8 cellular contexts compared by ENCODE assay signal in genomic region chr15:74843891-74844299, GRCh38. TPM values are rescaled to one million over a fixed set of nuclear protein-coding genes. Genes with fewer than 3 reads are reported as not detected.
DNase-seq lines count a peak whose midpoint lies in the region; ATAC-seq and TF ChIP-seq lines count a peak whose summit lies in the region.

No MANE protein-coding gene starts in this region.

- H3K36me3 Mint-ChIP-seq in activated T-cell treated with anti-CD3 and anti-CD28 coated beads, Interleukin-2, amount 50 U/mL, for 24 hours (ENCODE audit: low read depth), result peaks cover 79% of the 10 kb centered on the region
- H3K36me3 Mint-ChIP-seq in activated B cell treated with CpG ODN at 0.5 μM for 24 hours (ENCODE audit: low read depth), result peaks cover 44% of the 10 kb centered on the region

- peaks cover 52% of the 10 kb centered on the region for H3K4me1 Mint-ChIP-seq in activated T-cell treated with anti-CD3 and anti-CD28 coated beads, Interleukin-2, amount 50 U/mL, for 24 hours (ENCODE audit: low read depth)
- peaks cover 48% of the 10 kb centered on the region for H3K4me1 Mint-ChIP-seq in activated B cell treated with CpG ODN at 0.5 μM for 24 hours

- POLR2A ChIA-PET in activated B cell treated with CpG ODN at 0.5 μM for 24 hours (lab: Charles Lee), result interaction anchor here (1.0 to 6.3 kb wide), 9 partner anchors 10 to 67 kb away, joined by 3 to 42 read pairs (median 5); partner anchors contain the start of genes CSK and FAM219B

- TF ChIP-seq CTCF in activated B cell treated with CpG ODN at 0.5 μM for 24 hours (IDR thresholded peaks at IDR 0.05) (no peak), liver (IDR thresholded peaks at IDR 0.05; ENCODE audit: low read depth, low read length, missing input control) (no peak), testis (IDR thresholded peaks at IDR 0.05) (no peak)

- H3K36me3 ChIP-seq in liver (ENCODE audit: control insufficient read depth in 4 of 4, insufficient read depth in 3 of 4, low read depth in 1 of 4, low read length in 3 of 4), result peaks cover 3 to 23% (median 10%) of the 10 kb centered on the region in 4 donors
- no peaks in the 10 kb centered on the region for H3K36me3 ChIP-seq in testis (ENCODE audit: low read depth, missing control alignments)

- peak; percentile 56 for DNase-seq in activated T-cell treated with anti-CD3 and anti-CD28 coated beads, Interleukin-2, amount 50 U/mL, for 24 hours
- no peak for DNase-seq in activated T-cell treated with anti-CD3 and anti-CD28 coated beads, Interleukin-2, amount 50 U/mL, for 1 hour
- DNase-seq in activated B cell treated with CpG ODN at 0.5 μM for 24 hours, result no peak
- no peak for DNase-seq in testis
- no peak for DNase-seq in effector CD4-positive, alpha-beta T cell

- peak overlapping the region; percentile 91 for H3K27ac Mint-ChIP-seq in activated T-cell treated with anti-CD3 and anti-CD28 coated beads, Interleukin-2, amount 50 U/mL, for 24 hours
- H3K27ac Mint-ChIP-seq in activated B cell treated with CpG ODN at 0.5 μM for 24 hours, result peak overlapping the region; percentile 77

- no peak for TF ChIP-seq RAD21 in liver (IDR thresholded peaks at IDR 0.05)

- ATAC-seq in activated B cell treated with CpG ODN at 0.5 μM for 24 hours (ENCODE audit: low read depth) (no peak), HG02610 (IDR thresholded peaks at IDR 0.05; ENCODE audit: unreplicated experiment) (no peak), GM21390 (IDR thresholded peaks at IDR 0.05; ENCODE audit: unreplicated experiment) (no peak)

- H3K27ac ChIP-seq in liver (ENCODE audit: low read depth in 1 of 2, low read length in 2 of 2) (peak overlapping the region; percentile 66 to 78), testis (peak overlapping the region; percentile 89)

- CTCF ChIA-PET in activated B cell treated with CpG ODN at 0.5 μM for 24 hours (lab: Charles Lee), result interaction anchor here (1.2 to 2.5 kb wide), 3 partner anchors 26 to 73 kb away, joined by 4 to 8 read pairs (median 5); partner anchors contain the start of gene FAM219B

- no peak for TF ChIP-seq POLR2A in testis (IDR thresholded peaks at IDR 0.05)

- no peaks in the 10 kb centered on the region for H3K9me3 ChIP-seq in liver (ENCODE audit: control insufficient read depth in 4 of 4, low read length in 3 of 4)
- no peaks in the 10 kb centered on the region for H3K9me3 ChIP-seq in testis

- no peak overlapping the region for H3K9ac ChIP-seq in liver (ENCODE audit: low read depth in 1 of 2, low read length in 2 of 2)

- intact Hi-C loops in activated B cell treated with CpG ODN at 0.5 μM for 24 hours (cut with micrococcal nuclease), result loop anchor here (1.0 to 2.0 kb wide), 11 partner anchors 13 to 209 kb away; partner anchors contain the start of genes COX5A, CPLX3, FAM219B and MPI
- intact Hi-C loops in testis (cut with DNase I; ENCODE audit: low total_unique reads), result loop anchor here (5.0 kb wide), 1 partner anchor 62 kb away; the partner anchor contains the start of gene CSK

- H3K27me3 ChIP-seq in liver (ENCODE audit: control insufficient read depth in 4 of 4, insufficient read depth in 4 of 4, low read length in 3 of 4), result no peaks in the 10 kb centered on the region
- H3K27me3 ChIP-seq in testis, result no peaks in the 10 kb centered on the region

- no peaks in the 10 kb centered on the region for H3K27me3 Mint-ChIP-seq in activated T-cell treated with anti-CD3 and anti-CD28 coated beads, Interleukin-2, amount 50 U/mL, for 24 hours
- no peaks in the 10 kb centered on the region for H3K27me3 Mint-ChIP-seq in activated B cell treated with CpG ODN at 0.5 μM for 24 hours

- H3K4me3 ChIP-seq in liver (ENCODE audit: low read depth in 1 of 3, low read length in 3 of 3) (no peak overlapping the region), testis (peak overlapping the region; percentile 75 to 84)

- peak overlapping the region; percentile 93 for H3K4me3 Mint-ChIP-seq in activated T-cell treated with anti-CD3 and anti-CD28 coated beads, Interleukin-2, amount 50 U/mL, for 24 hours
- H3K4me3 Mint-ChIP-seq in activated B cell treated with CpG ODN at 0.5 μM for 24 hours, result no peak overlapping the region

- H3K9me3 Mint-ChIP-seq in activated T-cell treated with anti-CD3 and anti-CD28 coated beads, Interleukin-2, amount 50 U/mL, for 24 hours, result no peaks in the 10 kb centered on the region
- H3K9me3 Mint-ChIP-seq in activated B cell treated with CpG ODN at 0.5 μM for 24 hours, result no peaks in the 10 kb centered on the region

- WGBS in liver, result 75% methylated on average over 12 of the region's 12 CpGs
- 19 to 22% methylated on average over 7 to 8 of the region's 12 CpGs for WGBS in testis, 2 donors

- H3K4me1 ChIP-seq in liver (ENCODE audit: control insufficient read depth in 4 of 4, insufficient read depth in 4 of 4, low read length in 3 of 4) (peaks cover 5 to 25% (median 15%) of the 10 kb centered on the region in 4 donors), testis (peaks cover 30% of the 10 kb centered on the region)

TF ChIP-seq in liver, 16 proteins besides CTCF, POLR2A, EP300 and RAD21:
- TF ChIP-seq REST (IDR thresholded peaks at IDR 0.05) (no peak), JUND (IDR thresholded peaks at IDR 0.05) (no peak), FOXA2 (IDR thresholded peaks at IDR 0.05) (no peak), NR2F2 (IDR thresholded peaks at IDR 0.05) (no peak), YY1 (IDR thresholded peaks at IDR 0.05) (no peak), MAX (IDR thresholded peaks at IDR 0.05) (no peak), TAF1 (conservative IDR thresholded peaks at IDR 0.05) (no peak), HNF4G (IDR thresholded peaks at IDR 0.05) (no peak), FOXA1 (IDR thresholded peaks at IDR 0.05) (no peak), SP1 (IDR thresholded peaks at IDR 0.05) (no peak), HNF4A (conservative IDR thresholded peaks at IDR 0.05) (no peak), RXRA (IDR thresholded peaks at IDR 0.05) (no peak), ATF3 (IDR thresholded peaks at IDR 0.05) (no peak), EGR1 (IDR thresholded peaks at IDR 0.05; ENCODE audit: low read depth in 2 of 2) (no peak)

RNA-seq across cellular contexts. Expression of gene ULK3, which starts 0.9 kb away (rescaled TPM):
- 43.6 and 52.1 TPM in 2 replicates for total RNA-seq in activated B cell treated with CpG ODN at 0.5 μM for 24 hours
- 10 to 100 TPM; 15.4 to 35.5 TPM for total RNA-seq in liver
- 10 to 100 TPM; 13.1 to 27.5 TPM for polyA plus RNA-seq in liver
- 10 to 100 TPM; 68.2 to 78.5 TPM for total RNA-seq in testis
- polyA plus RNA-seq in testis (ENCODE audit: insufficient read depth, low read depth, low replicate concordance), result 27.0 TPM

RNA-seq across cellular contexts. Expression of gene CPLX3, which starts 17.5 kb away (rescaled TPM):
- total RNA-seq in activated B cell treated with CpG ODN at 0.5 μM for 24 hours (0.20 and 0.22 TPM in 2 replicates), liver (not detected), testis (1 to 10 TPM; 3.7 to 5.7 TPM)
- polyA plus RNA-seq in liver (not detected), testis (ENCODE audit: insufficient read depth, low read depth, low replicate concordance) (3.6 TPM)

RNA-seq across cellular contexts. Expression of gene SCAMP2, which starts 29.3 kb away (rescaled TPM):
- total RNA-seq in activated B cell treated with CpG ODN at 0.5 μM for 24 hours (112 and 129 TPM in 2 replicates), liver (10 to 100 TPM; 21.7 to 23.3 TPM), testis (100 to 1,000 TPM in 1 of 2 donors, 10 to 100 TPM in 1; 94.8 to 103 TPM)
- polyA plus RNA-seq in liver (10 to 100 TPM; 34.8 to 42.5 TPM), testis (ENCODE audit: insufficient read depth, low read depth, low replicate concordance) (130 TPM)

RNA-seq across cellular contexts. Expression of gene LMAN1L, which starts 31.3 kb away (rescaled TPM):
- total RNA-seq in activated B cell treated with CpG ODN at 0.5 μM for 24 hours (1.0 and 2.2 TPM in 2 replicates), liver (under 1 TPM in 1 of 2 donors, not detected in 1; 0.08 TPM), testis (1 to 10 TPM; 4.3 to 4.6 TPM)
- polyA plus RNA-seq in liver (not detected), testis (ENCODE audit: insufficient read depth, low read depth, low replicate concordance) (2.2 TPM)

RNA-seq across cellular contexts. Expression of gene MPI, which starts 45.9 kb away (rescaled TPM):
- total RNA-seq in activated B cell treated with CpG ODN at 0.5 μM for 24 hours (33.1 and 40.2 TPM in 2 replicates), liver (10 to 100 TPM; 16.1 to 37.7 TPM), testis (10 to 100 TPM; 65.4 to 78.1 TPM)
- polyA plus RNA-seq in liver (10 to 100 TPM; 26.1 to 38.4 TPM), testis (ENCODE audit: insufficient read depth, low read depth, low replicate concordance) (92.6 TPM)

Comparison
In these comparisons a context has a peak if more than half of its experiments do, and no peak if none do; other contexts are left out.
1. H3K4me3 ChIP-seq: peak in testis (2 of 2); none in liver (0 of 3).